1 cellular context compared by ENCODE assay signal in the genomic region with DNA sequence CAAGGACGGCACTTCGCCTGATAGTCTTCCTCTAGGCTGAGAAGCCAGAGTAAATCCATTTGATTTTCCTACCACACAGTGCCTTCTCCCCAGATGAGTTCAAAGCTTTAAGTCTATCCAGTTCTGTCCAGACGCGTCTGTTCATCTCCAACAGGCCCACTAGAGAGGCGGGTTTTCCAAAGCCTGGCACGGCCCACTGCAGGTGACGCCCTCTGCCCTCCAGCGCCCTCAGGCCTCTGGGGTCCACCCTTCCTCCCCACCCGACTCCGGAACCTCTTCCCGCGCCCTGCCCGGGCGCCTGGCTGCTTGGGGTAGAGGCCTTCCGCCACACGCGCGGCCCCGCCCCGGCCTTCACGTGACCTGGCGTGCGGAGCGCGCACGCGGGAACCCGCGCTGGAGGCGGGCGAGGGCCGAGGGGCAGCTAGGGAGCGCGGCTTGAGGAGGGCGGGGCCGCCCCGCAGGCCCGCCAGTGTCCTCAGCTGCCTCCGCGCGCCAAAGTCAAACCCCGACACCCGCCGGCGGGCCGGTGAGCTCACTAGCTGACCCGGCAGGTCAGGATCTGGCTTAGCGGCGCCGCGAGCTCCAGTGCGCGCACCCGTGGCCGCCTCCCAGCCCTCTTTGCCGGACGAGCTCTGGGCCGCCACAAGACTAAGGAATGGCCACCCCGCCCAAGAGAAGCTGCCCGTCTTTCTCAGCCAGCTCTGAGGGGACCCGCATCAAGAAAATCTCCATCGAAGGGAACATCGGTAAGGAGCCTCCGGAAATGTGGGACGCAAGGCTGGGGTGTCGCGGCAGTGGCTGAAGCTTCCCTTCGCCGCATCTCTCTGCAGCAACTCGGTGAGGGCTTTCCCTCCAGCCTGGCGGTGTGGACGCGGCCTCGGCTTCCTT.
TF ChIP-seq lines count a peak whose summit lies in the region.

DCK (plus strand) TSS at position 469 of the 888 bp plus-strand sequence; CDS start at position 656, 187 bp downstream.

TF ChIP-seq in GM12878, 131 proteins besides CTCF, POLR2A, EP300 and RAD21 (continued from another document and continues in another):
- TF ChIP-seq, protein P1, sequence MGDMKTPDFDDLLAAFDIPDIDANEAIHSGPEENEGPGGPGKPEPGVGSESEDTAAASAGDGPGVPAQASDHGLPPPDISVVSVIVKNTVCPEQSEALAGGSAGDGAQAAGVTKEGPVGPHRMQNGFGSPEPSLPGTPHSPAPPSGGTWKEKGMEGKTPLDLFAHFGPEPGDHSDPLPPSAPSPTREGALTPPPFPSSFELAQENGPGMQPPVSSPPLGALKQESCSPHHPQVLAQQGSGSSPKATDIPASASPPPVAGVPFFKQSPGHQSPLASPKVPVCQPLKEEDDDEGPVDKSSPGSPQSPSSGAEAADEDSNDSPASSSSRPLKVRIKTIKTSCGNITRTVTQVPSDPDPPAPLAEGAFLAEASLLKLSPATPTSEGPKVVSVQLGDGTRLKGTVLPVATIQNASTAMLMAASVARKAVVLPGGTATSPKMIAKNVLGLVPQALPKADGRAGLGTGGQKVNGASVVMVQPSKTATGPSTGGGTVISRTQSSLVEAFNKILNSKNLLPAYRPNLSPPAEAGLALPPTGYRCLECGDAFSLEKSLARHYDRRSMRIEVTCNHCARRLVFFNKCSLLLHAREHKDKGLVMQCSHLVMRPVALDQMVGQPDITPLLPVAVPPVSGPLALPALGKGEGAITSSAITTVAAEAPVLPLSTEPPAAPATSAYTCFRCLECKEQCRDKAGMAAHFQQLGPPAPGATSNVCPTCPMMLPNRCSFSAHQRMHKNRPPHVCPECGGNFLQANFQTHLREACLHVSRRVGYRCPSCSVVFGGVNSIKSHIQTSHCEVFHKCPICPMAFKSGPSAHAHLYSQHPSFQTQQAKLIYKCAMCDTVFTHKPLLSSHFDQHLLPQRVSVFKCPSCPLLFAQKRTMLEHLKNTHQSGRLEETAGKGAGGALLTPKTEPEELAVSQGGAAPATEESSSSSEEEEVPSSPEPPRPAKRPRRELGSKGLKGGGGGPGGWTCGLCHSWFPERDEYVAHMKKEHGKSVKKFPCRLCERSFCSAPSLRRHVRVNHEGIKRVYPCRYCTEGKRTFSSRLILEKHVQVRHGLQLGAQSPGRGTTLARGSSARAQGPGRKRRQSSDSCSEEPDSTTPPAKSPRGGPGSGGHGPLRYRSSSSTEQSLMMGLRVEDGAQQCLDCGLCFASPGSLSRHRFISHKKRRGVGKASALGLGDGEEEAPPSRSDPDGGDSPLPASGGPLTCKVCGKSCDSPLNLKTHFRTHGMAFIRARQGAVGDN (IDR thresholded peaks at IDR 0.05), result peak; percentile 90
- TF ChIP-seq, protein P2, sequence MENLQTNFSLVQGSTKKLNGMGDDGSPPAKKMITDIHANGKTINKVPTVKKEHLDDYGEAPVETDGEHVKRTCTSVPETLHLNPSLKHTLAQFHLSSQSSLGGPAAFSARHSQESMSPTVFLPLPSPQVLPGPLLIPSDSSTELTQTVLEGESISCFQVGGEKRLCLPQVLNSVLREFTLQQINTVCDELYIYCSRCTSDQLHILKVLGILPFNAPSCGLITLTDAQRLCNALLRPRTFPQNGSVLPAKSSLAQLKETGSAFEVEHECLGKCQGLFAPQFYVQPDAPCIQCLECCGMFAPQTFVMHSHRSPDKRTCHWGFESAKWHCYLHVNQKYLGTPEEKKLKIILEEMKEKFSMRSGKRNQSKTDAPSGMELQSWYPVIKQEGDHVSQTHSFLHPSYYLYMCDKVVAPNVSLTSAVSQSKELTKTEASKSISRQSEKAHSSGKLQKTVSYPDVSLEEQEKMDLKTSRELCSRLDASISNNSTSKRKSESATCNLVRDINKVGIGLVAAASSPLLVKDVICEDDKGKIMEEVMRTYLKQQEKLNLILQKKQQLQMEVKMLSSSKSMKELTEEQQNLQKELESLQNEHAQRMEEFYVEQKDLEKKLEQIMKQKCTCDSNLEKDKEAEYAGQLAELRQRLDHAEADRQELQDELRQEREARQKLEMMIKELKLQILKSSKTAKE (IDR thresholded peaks at IDR 0.05; ENCODE audit: low read depth, poor library complexity, severe bottlenecking), result no peak
- TF ChIP-seq STAT1 (conservative IDR thresholded peaks at IDR 0.05) (0 out of 2 replicates have a peak, but pooled peaks have one; percentile 22), CHD1 (IDR thresholded peaks at IDR 0.05; ENCODE audit: low read depth, low read length) (no peak), CREM (IDR thresholded peaks at IDR 0.05; ENCODE audit: low read depth) (0 out of 2 replicates have a peak, but pooled peaks have one; percentile 35), IKZF1 (conservative IDR thresholded peaks at IDR 0.05) (peak; percentile 68), RBBP5 (conservative IDR thresholded peaks at IDR 0.05) (no peak), SUPT20H (IDR thresholded peaks at IDR 0.05; ENCODE audit: borderline replicate concordance, control insufficient read depth, low read depth, low read length) (no peak), CBX3 (IDR thresholded peaks at IDR 0.05; ENCODE audit: borderline replicate concordance, low read depth) (no peak), IKZF2 (IDR thresholded peaks at IDR 0.05) (peak in 1 of 2 experiments; percentile 29; a peak in 2 of 4 replicates), PML (IDR thresholded peaks at IDR 0.05; ENCODE audit: low read length) (peak; percentile 85; the same call in 1 of the 2 replicates), EED (IDR thresholded peaks at IDR 0.05; ENCODE audit: low read depth) (peak; percentile 53), SIN3A (IDR thresholded peaks at IDR 0.05; ENCODE audit: low read depth, low read length) (peak; percentile 97), BCL3 (IDR thresholded peaks at IDR 0.05; ENCODE audit: borderline replicate concordance, insufficient read depth, low read depth, low read length, poor library complexity, severe bottlenecking) (peak; percentile 54), USF2 (IDR thresholded peaks at IDR 0.05; ENCODE audit: borderline replicate concordance, low read depth, low read length) (peak; percentile 89), POLR2AphosphoS5 (IDR thresholded peaks at IDR 0.05; ENCODE audit: low read length) (peak; percentile 89), ZNF384 (IDR thresholded peaks at IDR 0.05; ENCODE audit: borderline replicate concordance, low read depth, low read length) (no peak), ZSCAN29 (IDR thresholded peaks at IDR 0.05) (0 out of 2 replicates have a peak, but pooled peaks have one; percentile 61), HCFC1 (IDR thresholded peaks at IDR 0.05; ENCODE audit: low read length) (peak; percentile 38; the same call in 1 of the 2 replicates), YY1 (IDR thresholded peaks at IDR 0.05; ENCODE audit: low read depth, low read length) (peak; percentile 16; the same call in 1 of the 2 replicates), WRNIP1 (IDR thresholded peaks at IDR 0.05; ENCODE audit: borderline replicate concordance, low read depth, low read length) (no peak), USF1 (IDR thresholded peaks at IDR 0.05; ENCODE audit: borderline replicate concordance, extremely low read length, insufficient read depth, low read depth, low read length) (peak; percentile 99), TCF3 (IDR thresholded peaks at IDR 0.05; ENCODE audit: borderline replicate concordance, insufficient read depth, low read depth, low read length) (0 out of 2 replicates have a peak, but pooled peaks have one; percentile 39), KLF5 (IDR thresholded peaks at IDR 0.05; ENCODE audit: partially characterized antibody) (peak; percentile 38), MXI1 (IDR thresholded peaks at IDR 0.05; ENCODE audit: low read depth, low read length) (peak; percentile 67; the same call in 1 of the 2 replicates)
- TF ChIP-seq, protein P3, sequence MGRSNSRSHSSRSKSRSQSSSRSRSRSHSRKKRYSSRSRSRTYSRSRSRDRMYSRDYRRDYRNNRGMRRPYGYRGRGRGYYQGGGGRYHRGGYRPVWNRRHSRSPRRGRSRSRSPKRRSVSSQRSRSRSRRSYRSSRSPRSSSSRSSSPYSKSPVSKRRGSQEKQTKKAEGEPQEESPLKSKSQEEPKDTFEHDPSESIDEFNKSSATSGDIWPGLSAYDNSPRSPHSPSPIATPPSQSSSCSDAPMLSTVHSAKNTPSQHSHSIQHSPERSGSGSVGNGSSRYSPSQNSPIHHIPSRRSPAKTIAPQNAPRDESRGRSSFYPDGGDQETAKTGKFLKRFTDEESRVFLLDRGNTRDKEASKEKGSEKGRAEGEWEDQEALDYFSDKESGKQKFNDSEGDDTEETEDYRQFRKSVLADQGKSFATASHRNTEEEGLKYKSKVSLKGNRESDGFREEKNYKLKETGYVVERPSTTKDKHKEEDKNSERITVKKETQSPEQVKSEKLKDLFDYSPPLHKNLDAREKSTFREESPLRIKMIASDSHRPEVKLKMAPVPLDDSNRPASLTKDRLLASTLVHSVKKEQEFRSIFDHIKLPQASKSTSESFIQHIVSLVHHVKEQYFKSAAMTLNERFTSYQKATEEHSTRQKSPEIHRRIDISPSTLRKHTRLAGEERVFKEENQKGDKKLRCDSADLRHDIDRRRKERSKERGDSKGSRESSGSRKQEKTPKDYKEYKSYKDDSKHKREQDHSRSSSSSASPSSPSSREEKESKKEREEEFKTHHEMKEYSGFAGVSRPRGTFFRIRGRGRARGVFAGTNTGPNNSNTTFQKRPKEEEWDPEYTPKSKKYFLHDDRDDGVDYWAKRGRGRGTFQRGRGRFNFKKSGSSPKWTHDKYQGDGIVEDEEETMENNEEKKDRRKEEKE (IDR thresholded peaks at IDR 0.05), result no peak
- TF ChIP-seq, protein P4, sequence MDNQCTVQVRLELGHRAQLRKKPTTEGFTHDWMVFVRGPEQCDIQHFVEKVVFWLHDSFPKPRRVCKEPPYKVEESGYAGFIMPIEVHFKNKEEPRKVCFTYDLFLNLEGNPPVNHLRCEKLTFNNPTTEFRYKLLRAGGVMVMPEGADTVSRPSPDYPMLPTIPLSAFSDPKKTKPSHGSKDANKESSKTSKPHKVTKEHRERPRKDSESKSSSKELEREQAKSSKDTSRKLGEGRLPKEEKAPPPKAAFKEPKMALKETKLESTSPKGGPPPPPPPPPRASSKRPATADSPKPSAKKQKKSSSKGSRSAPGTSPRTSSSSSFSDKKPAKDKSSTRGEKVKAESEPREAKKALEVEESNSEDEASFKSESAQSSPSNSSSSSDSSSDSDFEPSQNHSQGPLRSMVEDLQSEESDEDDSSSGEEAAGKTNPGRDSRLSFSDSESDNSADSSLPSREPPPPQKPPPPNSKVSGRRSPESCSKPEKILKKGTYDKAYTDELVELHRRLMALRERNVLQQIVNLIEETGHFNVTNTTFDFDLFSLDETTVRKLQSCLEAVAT (IDR thresholded peaks at IDR 0.05), result 0 out of 2 replicates have a peak, but pooled peaks have one; percentile 13
- TF ChIP-seq, protein P5, sequence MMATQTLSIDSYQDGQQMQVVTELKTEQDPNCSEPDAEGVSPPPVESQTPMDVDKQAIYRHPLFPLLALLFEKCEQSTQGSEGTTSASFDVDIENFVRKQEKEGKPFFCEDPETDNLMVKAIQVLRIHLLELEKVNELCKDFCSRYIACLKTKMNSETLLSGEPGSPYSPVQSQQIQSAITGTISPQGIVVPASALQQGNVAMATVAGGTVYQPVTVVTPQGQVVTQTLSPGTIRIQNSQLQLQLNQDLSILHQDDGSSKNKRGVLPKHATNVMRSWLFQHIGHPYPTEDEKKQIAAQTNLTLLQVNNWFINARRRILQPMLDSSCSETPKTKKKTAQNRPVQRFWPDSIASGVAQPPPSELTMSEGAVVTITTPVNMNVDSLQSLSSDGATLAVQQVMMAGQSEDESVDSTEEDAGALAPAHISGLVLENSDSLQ (IDR thresholded peaks at IDR 0.05), result 0 out of 2 replicates have a peak, but pooled peaks have one; percentile 5
- TF ChIP-seq, protein P6, sequence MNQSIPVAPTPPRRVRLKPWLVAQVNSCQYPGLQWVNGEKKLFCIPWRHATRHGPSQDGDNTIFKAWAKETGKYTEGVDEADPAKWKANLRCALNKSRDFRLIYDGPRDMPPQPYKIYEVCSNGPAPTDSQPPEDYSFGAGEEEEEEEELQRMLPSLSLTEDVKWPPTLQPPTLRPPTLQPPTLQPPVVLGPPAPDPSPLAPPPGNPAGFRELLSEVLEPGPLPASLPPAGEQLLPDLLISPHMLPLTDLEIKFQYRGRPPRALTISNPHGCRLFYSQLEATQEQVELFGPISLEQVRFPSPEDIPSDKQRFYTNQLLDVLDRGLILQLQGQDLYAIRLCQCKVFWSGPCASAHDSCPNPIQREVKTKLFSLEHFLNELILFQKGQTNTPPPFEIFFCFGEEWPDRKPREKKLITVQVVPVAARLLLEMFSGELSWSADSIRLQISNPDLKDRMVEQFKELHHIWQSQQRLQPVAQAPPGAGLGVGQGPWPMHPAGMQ (IDR thresholded peaks at IDR 0.05; ENCODE audit: borderline replicate concordance), result no peak
- TF ChIP-seq, protein P7, sequence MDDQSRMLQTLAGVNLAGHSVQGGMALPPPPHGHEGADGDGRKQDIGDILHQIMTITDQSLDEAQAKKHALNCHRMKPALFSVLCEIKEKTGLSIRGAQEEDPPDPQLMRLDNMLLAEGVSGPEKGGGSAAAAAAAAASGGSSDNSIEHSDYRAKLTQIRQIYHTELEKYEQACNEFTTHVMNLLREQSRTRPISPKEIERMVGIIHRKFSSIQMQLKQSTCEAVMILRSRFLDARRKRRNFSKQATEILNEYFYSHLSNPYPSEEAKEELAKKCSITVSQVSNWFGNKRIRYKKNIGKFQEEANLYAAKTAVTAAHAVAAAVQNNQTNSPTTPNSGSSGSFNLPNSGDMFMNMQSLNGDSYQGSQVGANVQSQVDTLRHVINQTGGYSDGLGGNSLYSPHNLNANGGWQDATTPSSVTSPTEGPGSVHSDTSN (IDR thresholded peaks at IDR 0.05; ENCODE audit: insufficient replicate concordance, low read depth, low read length), result no peak
